ENCODE assay signal across 1 cellular context in the genomic region with DNA sequence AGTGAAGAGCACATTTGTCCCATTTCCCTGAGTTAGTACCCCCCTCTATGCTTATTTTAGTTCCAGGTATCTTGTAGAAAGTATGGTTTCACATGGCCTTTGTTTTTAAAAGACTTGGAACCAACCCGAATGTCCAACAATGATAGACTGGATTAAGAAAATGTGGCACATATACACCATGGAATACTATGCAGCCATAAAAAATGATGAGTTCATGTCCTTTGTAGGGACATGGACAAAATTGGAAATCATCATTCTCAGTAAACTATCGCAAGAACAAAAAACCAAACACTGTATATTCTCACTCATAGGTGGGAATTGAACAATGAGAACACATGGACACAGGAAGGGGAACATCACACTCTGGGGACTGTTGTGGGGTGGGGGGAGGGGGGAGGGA. TPM values are rescaled to one million over a fixed set of nuclear protein-coding genes. Genes with fewer than 3 reads are reported as not detected.
"Had no signal": no experiment of that assay in that cellular context is flagged by ENCODE, and none has a peak within 500 bp of the region (broad histone marks: within the 10 kb centered on the region; RNA-seq: fewer than 3 reads in every experiment).

No MANE protein-coding gene starts in this region.

RNA-seq across cellular contexts. Expression of gene FBXL13, which starts 21.0 kb away (rescaled TPM):
- total RNA-seq: T-helper 2 cell treated with Interferon-gamma antibody and Interleukin-4, amounts not matched to agents 100 ng/mL and 5 ng/mL, for 36 hours had no signal
